Comparison of ENCODE assay signal across 6 cellular contexts in the genomic region with DNA sequence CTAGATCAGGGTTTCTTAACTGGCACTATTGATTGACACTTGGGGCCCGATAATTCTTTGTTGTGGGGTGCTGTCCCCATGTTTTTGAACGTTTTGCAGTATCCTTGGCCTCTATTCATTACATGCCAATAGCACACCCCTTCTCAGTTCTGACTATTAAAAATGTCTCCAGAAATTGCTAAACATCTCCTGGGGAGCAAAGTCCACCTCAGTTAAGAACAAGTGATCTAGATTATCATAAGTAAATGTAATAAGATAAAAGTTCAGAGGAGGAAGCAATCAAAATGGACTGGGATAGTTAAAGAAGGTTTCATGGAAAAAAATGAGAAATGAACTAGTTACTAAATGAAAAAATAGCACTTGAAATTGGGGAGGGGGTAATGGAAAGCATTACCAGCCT.
"Had no signal": no experiment of that assay in that cellular context is flagged by ENCODE, and none has a peak within 500 bp of the region (broad histone marks: within the 10 kb centered on the region; RNA-seq: fewer than 3 reads in every experiment).

No MANE protein-coding gene starts in this region.

- H3K9ac ChIP-seq: KMS-11 had no signal

- H3K27ac ChIP-seq: HL-60, KMS-11 had no signal

- FAIRE-seq: HepG2, HTR-8/SVneo had no signal

- H3K4me2 ChIP-seq: KMS-11 had no signal

- ATAC-seq: HepG2 had no signal

- DNase-seq: IMR-90, KG1 had no signal
